ENCODE assay signal across 8 cellular contexts in genomic region chr19:38831142-38831605, GRCh38. TPM values are rescaled to one million over a fixed set of nuclear protein-coding genes. Genes with fewer than 3 reads are reported as not detected.
DNase-seq lines count a peak whose midpoint lies in the region; ATAC-seq and TF ChIP-seq lines count a peak whose summit lies in the region.

No MANE protein-coding gene starts in this region.

- DNase-seq in D341Med (ENCODE audit: low spot score): peak; percentile 60
- peak; percentile 95 for DNase-seq in RPMI7951 (ENCODE audit: low read depth)
- no peak for DNase-seq in chondrocyte (ENCODE audit: low spot score)
- peak; percentile 73 for DNase-seq in kidney glomerular epithelial cell (lab: John Stamatoyannopoulos, UW)
- DNase-seq in stimulated activated effector memory CD8-positive, alpha-beta T cell treated with anti-CD3 and anti-CD28 coated beads, Interleukin-12 subunit alpha, Interleukin-12 subunit beta, amount 100 ng/mL, for 72 hours (ENCODE audit: low spot score in 2 of 2): no peak
- no peak for DNase-seq in GF-D8 (lab: John Stamatoyannopoulos, UW)

- peak overlapping the region; percentile 79 for H3K4me3 Mint-ChIP-seq in chondrocyte (ENCODE audit: unreplicated experiment)
- peak overlapping the region; percentile 90 for H3K4me3 Mint-ChIP-seq in stimulated activated effector memory CD8-positive, alpha-beta T cell treated with anti-CD3 and anti-CD28 coated beads, Interleukin-12 subunit alpha, Interleukin-12 subunit beta, amount 100 ng/mL, for 72 hours

- H3K9me3 Mint-ChIP-seq in chondrocyte (ENCODE audit: low read depth): no peaks in the 10 kb centered on the region
- no peaks in the 10 kb centered on the region for H3K9me3 Mint-ChIP-seq in stimulated activated effector memory CD8-positive, alpha-beta T cell treated with anti-CD3 and anti-CD28 coated beads, Interleukin-12 subunit alpha, Interleukin-12 subunit beta, amount 100 ng/mL, for 72 hours

- no peaks in the 10 kb centered on the region for H3K27me3 Mint-ChIP-seq in chondrocyte (ENCODE audit: low read depth)

- H3K36me3 Mint-ChIP-seq in chondrocyte (ENCODE audit: low read depth): peaks cover 19% of the 10 kb centered on the region
- peaks cover 77% of the 10 kb centered on the region for H3K36me3 Mint-ChIP-seq in stimulated activated effector memory CD8-positive, alpha-beta T cell treated with anti-CD3 and anti-CD28 coated beads, Interleukin-12 subunit alpha, Interleukin-12 subunit beta, amount 100 ng/mL, for 72 hours

- TF ChIP-seq CTCF in chondrocyte (IDR thresholded peaks at IDR 0.05): peak; percentile 17

- H3K4me1 Mint-ChIP-seq in chondrocyte (ENCODE audit: low read depth): peaks cover 35% of the 10 kb centered on the region
- peaks cover 26% of the 10 kb centered on the region for H3K4me1 Mint-ChIP-seq in stimulated activated effector memory CD8-positive, alpha-beta T cell treated with anti-CD3 and anti-CD28 coated beads, Interleukin-12 subunit alpha, Interleukin-12 subunit beta, amount 100 ng/mL, for 72 hours

- peak overlapping the region; percentile 98 for H3K27ac Mint-ChIP-seq in chondrocyte (ENCODE audit: unreplicated experiment)
- H3K27ac Mint-ChIP-seq in stimulated activated effector memory CD8-positive, alpha-beta T cell treated with anti-CD3 and anti-CD28 coated beads, Interleukin-12 subunit alpha, Interleukin-12 subunit beta, amount 100 ng/mL, for 72 hours: peak overlapping the region; percentile 98

- peak; percentile 32 for ATAC-seq in GM19328 (IDR thresholded peaks at IDR 0.05; ENCODE audit: unreplicated experiment)
- peak; percentile 43 for ATAC-seq in HG03280 (IDR thresholded peaks at IDR 0.05; ENCODE audit: unreplicated experiment)
- ATAC-seq in stimulated activated effector memory CD8-positive, alpha-beta T cell treated with anti-CD3 and anti-CD28 coated beads, Interleukin-12 subunit alpha, Interleukin-12 subunit beta, amount 100 ng/mL, for 72 hours: peak; percentile 73

RNA-seq across cellular contexts. Expression of gene ECH1, which starts 0.4 kb away (rescaled TPM):
- 34.5 and 40.8 TPM in 2 replicates for total RNA-seq in RPMI7951 (2014; rRNA removed; shearing (Covaris generic))
- total RNA-seq in chondrocyte: 94.9 to 112 TPM (median 94.9 TPM) in 3 replicates

RNA-seq across cellular contexts. Expression of gene LGALS4, which starts 18.4 kb away (rescaled TPM):
- total RNA-seq in RPMI7951 (2014; rRNA removed; shearing (Covaris generic)): not detected in 2 replicates
- total RNA-seq in chondrocyte: 0.75 TPM in 1 of 3 replicates, not detected in the others

RNA-seq across cellular contexts. Expression of gene HNRNPL, which starts 18.6 kb away (rescaled TPM):
- total RNA-seq in RPMI7951 (2014; rRNA removed; shearing (Covaris generic)): 229 and 286 TPM in 2 replicates
- total RNA-seq in chondrocyte: 214 to 255 TPM (median 222 TPM) in 3 replicates

RNA-seq across cellular contexts. Expression of gene LGALS7B, which starts 42.2 kb away (rescaled TPM):
- not detected in 2 replicates for total RNA-seq in RPMI7951 (2014; rRNA removed; shearing (Covaris generic))
- not detected in 3 replicates for total RNA-seq in chondrocyte

RNA-seq across cellular contexts. Expression of gene RINL, which starts 46.9 kb away (rescaled TPM):
- 4.6 and 5.1 TPM in 2 replicates for total RNA-seq in RPMI7951 (2014; rRNA removed; shearing (Covaris generic))
- 0.65 to 0.92 TPM (median 0.92 TPM) in 3 replicates for total RNA-seq in chondrocyte

Comparison
In these comparisons a context has a peak if more than half of its experiments do, and no peak if none do; other contexts are left out.
1. DNase-seq: peak in D341Med (single experiment), RPMI7951 (single experiment) and kidney glomerular epithelial cell (single experiment); none in chondrocyte (single experiment), stimulated activated effector memory CD8-positive, alpha-beta T cell treated with anti-CD3 and anti-CD28 coated beads, Interleukin-12 subunit alpha, Interleukin-12 subunit beta, amount 100 ng/mL, for 72 hours (0 of 2) and GF-D8 (single experiment).
2. Peak in every context shown above with its lines, with median percentiles within 50 percentile points of each other: ATAC-seq.